Comparison of ENCODE assay signal across 10 cellular contexts in genomic region chr3:57758686-57759085, GRCh38. TPM values are rescaled to one million over a fixed set of nuclear protein-coding genes. Genes with fewer than 3 reads are reported as not detected.
DNase-seq lines count a peak whose midpoint lies in the region; ATAC-seq and TF ChIP-seq lines count a peak whose summit lies in the region.
"Had no signal": no experiment of that assay in that cellular context is flagged by ENCODE, and none has a peak within 500 bp of the region (broad histone marks: within the 10 kb centered on the region; RNA-seq: fewer than 3 reads in every experiment).

No MANE protein-coding gene starts in this region.

- H3K27me3 Mint-ChIP-seq in HFFc6 (ENCODE audit: insufficient read depth): no peaks in the 10 kb centered on the region; the same call in 1 of the 2 replicates
- H3K27me3 Mint-ChIP-seq in brain: peaks cover 10% of the 10 kb centered on the region

- intact Hi-C loops in lower lobe of right lung (cut with DNase I): no loop called here

- H3K36me3 ChIP-seq in ACC112 (ENCODE audit: insufficient read depth, low read length) (peaks cover 21% of the 10 kb centered on the region), lower lobe of right lung (no peaks in the 10 kb centered on the region)

- H3K79me2 ChIP-seq in ACC112 (ENCODE audit: control insufficient read depth, insufficient read depth, low read length, unreplicated experiment): peaks cover 70% of the 10 kb centered on the region

- H3K4me3 Mint-ChIP-seq in HFFc6 (peak overlapping the region; percentile 93), brain (peak overlapping the region; percentile 88 to 98 (median 97))

- H3K27me3 ChIP-seq in ACC112 (ENCODE audit: insufficient read depth, low read length): no peaks in the 10 kb centered on the region
- no peaks in the 10 kb centered on the region for H3K27me3 ChIP-seq in lower lobe of right lung (ENCODE audit: low read depth)
- H3K27me3 ChIP-seq: upper lobe of left lung had no signal

- ATAC-seq in lower lobe of right lung: no peak
- no peak for ATAC-seq in GM21526 (IDR thresholded peaks at IDR 0.05; ENCODE audit: low FRiP score, unreplicated experiment)

- H3K27ac ChIP-seq in ACC112 (ENCODE audit: low read depth, low read length) (no peak overlapping the region), lower lobe of right lung (no peak overlapping the region)
- H3K27ac ChIP-seq: upper lobe of left lung had no signal

- no peak for TF ChIP-seq CTCF in HFFc6 (IDR thresholded peaks at IDR 0.05)
- TF ChIP-seq CTCF in brain (conservative IDR thresholded peaks at IDR 0.05): no peak
- TF ChIP-seq CTCF in lower lobe of right lung (IDR thresholded peaks at IDR 0.05): no peak

- H3K9me3 Mint-ChIP-seq in HFFc6 (no peaks in the 10 kb centered on the region), brain (no peaks in the 10 kb centered on the region)

- H3K36me3 Mint-ChIP-seq in HFFc6 (ENCODE audit: low read depth) (peaks cover 23% of the 10 kb centered on the region), brain (peaks cover 53% of the 10 kb centered on the region)

- no peaks in the 10 kb centered on the region for H3K9me3 ChIP-seq in lower lobe of right lung
- H3K9me3 ChIP-seq: upper lobe of left lung had no signal

- H3K4me1 ChIP-seq in ACC112 (ENCODE audit: control insufficient read depth, insufficient read depth, low read length, unreplicated experiment) (peaks cover 12% of the 10 kb centered on the region), lower lobe of right lung (peaks cover 59% of the 10 kb centered on the region)

- H3K4me3 ChIP-seq in ACC112 (ENCODE audit: low read depth, low read length) (peak overlapping the region; percentile 94), lower lobe of right lung (peak overlapping the region; percentile 95)

- no peak overlapping the region for H2AFZ ChIP-seq in ACC112 (ENCODE audit: low read length, unreplicated experiment)

- DNase-seq in HFFc6: no peak
- no peak for DNase-seq in lower lobe of right lung
- DNase-seq in CD1c-positive myeloid dendritic cell (ENCODE audit: extremely low spot score): no peak
- DNase-seq in mucosa of gallbladder (ENCODE audit: low spot score): no peak
- DNase-seq in mesenteric fat pad (ENCODE audit: low spot score): no peak
- DNase-seq: NCI-H2029 had no signal

- H3K4me1 Mint-ChIP-seq in HFFc6 (ENCODE audit: low read depth) (peaks cover 39% of the 10 kb centered on the region), brain (peaks cover 64% of the 10 kb centered on the region)

- no peak overlapping the region for H3K27ac Mint-ChIP-seq in HFFc6
- H3K27ac Mint-ChIP-seq in brain: peak overlapping the region in 1 of 5 experiments; percentile 95

RNA-seq across cellular contexts. Expression of gene SLMAP, which starts 2.6 kb away (rescaled TPM):
- total RNA-seq in HFFc6 (2021; fragmentation: NEBNext Ultra II Directional; extraction: Animal tissue kit (Norgen Biotek cat#: 25700)): 10 to 100 TPM; 51.1 to 54.8 (median 52.3) TPM
- 4.5 TPM for polyA plus RNA-seq in brain (ENCODE audit: insufficient read depth, low read depth, low replicate concordance)
- total RNA-seq in lower lobe of right lung: 66.3 TPM
- total RNA-seq in mucosa of gallbladder: 152 TPM
- 57.2 TPM for total RNA-seq in mesenteric fat pad
